1 cellular context compared by ENCODE assay signal in genomic region chr12:129102233-129102632, GRCh38.
TF ChIP-seq lines count a peak whose summit lies in the region.

No MANE protein-coding gene starts in this region.

TF ChIP-seq in GM12878, 131 proteins besides CTCF, POLR2A, EP300 and RAD21 (continued from another document):
- TF ChIP-seq ZNF592 (IDR thresholded peaks at IDR 0.05) (no peak), NKRF (conservative IDR thresholded peaks at IDR 0.05) (no peak)
TF ChIP-seq in GM12878: peak in this region for 1.
